ENCODE assay signal across 22 cellular contexts in the genomic region with DNA sequence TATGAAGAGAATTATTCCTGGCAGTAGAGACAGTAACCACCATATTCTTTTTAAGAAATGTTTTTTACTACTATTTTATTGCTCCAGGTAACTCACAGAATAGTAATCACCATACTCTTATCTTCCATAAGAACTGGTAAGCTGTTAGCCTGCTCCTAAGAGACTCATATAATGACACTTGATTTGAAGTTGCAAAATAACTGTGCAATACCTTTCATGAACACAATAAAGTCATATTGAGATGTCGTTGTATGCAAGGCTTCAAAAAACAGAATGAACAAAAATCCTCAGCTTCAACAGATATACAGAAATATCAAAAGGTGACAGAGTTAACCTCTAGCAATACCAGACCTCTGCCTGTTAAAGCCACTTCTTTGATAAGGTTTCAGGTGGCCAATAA.
"Had no signal": no experiment of that assay in that cellular context is flagged by ENCODE, and none has a peak within 500 bp of the region (broad histone marks: within the 10 kb centered on the region; RNA-seq: fewer than 3 reads in every experiment).

No MANE protein-coding gene starts in this region.

- H3K27ac ChIP-seq: hepatocyte, ovary, right atrium auricular region, right lobe of liver, tibial nerve, vagina had no signal

- H3K27me3 ChIP-seq: hepatocyte, ovary, right atrium auricular region, right lobe of liver, tibial nerve, vagina had no signal

- H3K36me3 ChIP-seq: ovary, right atrium auricular region, right lobe of liver, vagina had no signal

- H3K4me1 ChIP-seq: right atrium auricular region, right lobe of liver, tibial nerve, vagina had no signal

- H3K4me3 ChIP-seq: hepatocyte, lung, ovary, right atrium auricular region, right lobe of liver, smooth muscle cell, tibial nerve, vagina had no signal

- H3K9me3 ChIP-seq: ovary, right atrium auricular region, right lobe of liver, tibial nerve, vagina had no signal

- ATAC-seq: left lobe of liver; natural killer cell; right lobe of liver; stimulated activated memory B cell treated with anti-CD40 and anti-IgM and Interleukin-4, amounts not matched to agents 10 μg/mL and 1 μg/mL and 100 μg/mL, for 72 hours; stimulated activated naive CD8-positive, alpha-beta T cell treated with anti-CD3 and anti-CD28 coated beads, Interleukin-15, amount 100 ng/mL, for 72 hours had no signal

- DNase-seq: islet precursor cell; mesendoderm; naive B cell; natural killer cell; nephron progenitor cell; ovary; right lobe of liver; stimulated activated CD4-positive, alpha-beta T cell treated with anti-CD3 and anti-CD28 coated beads, Interleukin-1b, Interleukin-23, amount 100 ng/mL, for 48 hours; stimulated activated CD4-positive, alpha-beta T cell treated with anti-CD3 and anti-CD28 coated beads, Interleukin-2, amount 100 ng/mL, for 48 hours; stimulated activated CD4-positive, alpha-beta T cell treated with anti-CD3 and anti-CD28 coated beads, Interleukin-4, amount 100 ng/mL, for 4 hours; stimulated activated CD8-positive, alpha-beta memory T cell treated with anti-CD3 and anti-CD28 coated beads, Interleukin-4, amount 100 ng/mL, for 48 hours; stimulated activated naive CD4-positive, alpha-beta T cell treated with Interleukin-2 at 50 U/mL for 16 hours; stimulated activated naive CD8-positive, alpha-beta T cell treated with anti-CD3 and anti-CD28 coated beads, Interleukin-15, amount 100 ng/mL, for 72 hours; substantia nigra had no signal
